Comparison of ENCODE assay signal across 32 cellular contexts in the genomic region with DNA sequence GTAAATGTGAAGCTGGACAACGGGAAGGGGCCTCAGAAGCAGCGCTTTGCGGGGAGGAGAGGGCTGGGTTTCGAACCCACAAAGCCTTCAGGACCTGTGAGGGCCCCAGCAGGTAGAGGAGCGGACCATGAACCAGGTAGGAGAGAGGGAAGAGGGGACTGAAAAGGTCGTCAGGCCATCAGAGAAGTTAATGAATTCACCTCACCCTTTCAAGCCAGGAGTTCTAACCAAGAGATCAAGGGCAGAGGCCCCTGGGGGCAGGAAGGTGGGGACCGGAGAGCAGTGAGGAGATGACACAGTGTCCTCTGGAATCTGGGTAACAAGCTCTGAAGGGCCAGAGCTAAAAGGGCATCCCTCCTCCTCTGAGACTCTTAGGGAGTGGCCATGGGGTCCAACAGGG. TPM values are rescaled to one million over a fixed set of nuclear protein-coding genes. Genes with fewer than 3 reads are reported as not detected.
"Had no signal": no experiment of that assay in that cellular context is flagged by ENCODE, and none has a peak within 500 bp of the region (broad histone marks: within the 10 kb centered on the region; RNA-seq: fewer than 3 reads in every experiment).

No MANE protein-coding gene starts in this region.

- H3K36me3 ChIP-seq: adrenal gland, cardiac muscle cell, right atrium auricular region, stomach, tibial artery had no signal

- H3K4me3 Mint-ChIP-seq: activated B cell treated with CpG ODN at 0.5 μM for 24 hours; activated naive CD4-positive, alpha-beta T cell treated with anti-CD3 and anti-CD28 coated beads for 36 hours; activated naive CD8-positive, alpha-beta T cell treated with anti-CD3 and anti-CD28 coated beads for 36 hours; brain; naive thymus-derived CD4-positive, alpha-beta T cell; T-cell; T-helper 2 cell treated with Interferon-gamma antibody and Interleukin-4, amounts not matched to agents 5 μg/mL and 100 μg/mL, for 36 hours had no signal

- H3K9me3 Mint-ChIP-seq: activated B cell treated with CpG ODN at 0.5 μM for 24 hours; activated naive CD4-positive, alpha-beta T cell treated with anti-CD3 and anti-CD28 coated beads for 36 hours; activated naive CD8-positive, alpha-beta T cell treated with anti-CD3 and anti-CD28 coated beads for 36 hours; naive thymus-derived CD4-positive, alpha-beta T cell; T-cell; T-helper 2 cell treated with Interferon-gamma antibody and Interleukin-4, amounts not matched to agents 5 μg/mL and 100 μg/mL, for 36 hours had no signal

- H3K27ac ChIP-seq: adrenal gland, cardiac muscle cell, right atrium auricular region, stomach, tibial artery had no signal

- H3K4me1 ChIP-seq: adrenal gland, right atrium auricular region, stomach, tibial artery had no signal

- H3K27me3 Mint-ChIP-seq: activated naive CD8-positive, alpha-beta T cell treated with anti-CD3 and anti-CD28 coated beads for 36 hours had no signal

- H3K4me3 ChIP-seq: adrenal gland, cardiac muscle cell, right atrium auricular region, stomach, tibial artery had no signal

- H3K9me3 ChIP-seq: adrenal gland, right atrium auricular region, stomach, tibial artery had no signal

- DNase-seq: activated B cell treated with CpG ODN at 0.5 μM for 24 hours; activated CD4-positive, alpha-beta T cell treated with anti-CD3 and anti-CD28 coated beads for 4 hours; activated CD4-positive, alpha-beta T cell treated with anti-CD3 and anti-CD28 coated beads, Interleukin-2, amount 50 U/mL, for 4 hours; activated naive CD4-positive, alpha-beta T cell treated with anti-CD3 and anti-CD28 coated beads for 36 hours; activated naive CD8-positive, alpha-beta T cell treated with anti-CD3 and anti-CD28 coated beads for 36 hours; activated T-cell treated with anti-CD3 and anti-CD28 coated beads, Interleukin-2, amount 50 U/mL, for 1 hour; adrenal gland; cerebellar nuclear complex; cortex of kidney; foreskin fibroblast; hippocampal formation; left colon; midbrain; naive thymus-derived CD4-positive, alpha-beta T cell; stimulated activated CD4-positive, alpha-beta T cell treated with anti-CD3 and anti-CD28 coated beads, Interleukin-12 subunit alpha, Interleukin-12 subunit beta, amount 100 ng/mL, for 4 hours; stimulated activated CD4-positive, alpha-beta T cell treated with anti-CD3 and anti-CD28 coated beads, Interleukin-4, amount 100 ng/mL, for 1 hour; stomach; T-cell had no signal

- H3K27ac Mint-ChIP-seq: activated B cell treated with CpG ODN at 0.5 μM for 24 hours; activated naive CD4-positive, alpha-beta T cell treated with anti-CD3 and anti-CD28 coated beads for 36 hours; activated naive CD8-positive, alpha-beta T cell treated with anti-CD3 and anti-CD28 coated beads for 36 hours; brain; naive thymus-derived CD4-positive, alpha-beta T cell; T-cell; T-helper 2 cell treated with Interferon-gamma antibody and Interleukin-4, amounts not matched to agents 5 μg/mL and 100 μg/mL, for 36 hours had no signal

- ATAC-seq: left colon; naive thymus-derived CD4-positive, alpha-beta T cell; T-cell had no signal

- H3K4me1 Mint-ChIP-seq: activated B cell treated with CpG ODN at 0.5 μM for 24 hours; activated naive CD8-positive, alpha-beta T cell treated with anti-CD3 and anti-CD28 coated beads for 36 hours; brain; naive thymus-derived CD4-positive, alpha-beta T cell; T-cell had no signal

- H3K27me3 ChIP-seq: adrenal gland, cardiac muscle cell, right atrium auricular region, tibial artery had no signal

- H3K36me3 Mint-ChIP-seq: activated naive CD8-positive, alpha-beta T cell treated with anti-CD3 and anti-CD28 coated beads for 36 hours; brain; naive thymus-derived CD4-positive, alpha-beta T cell; T-cell had no signal

RNA-seq across cellular contexts. Expression of gene SERPINA2, which starts 2.5 kb away (rescaled TPM):
- total RNA-seq: activated B cell treated with CpG ODN at 0.5 μM for 24 hours; activated naive CD4-positive, alpha-beta T cell treated with anti-CD3 and anti-CD28 coated beads for 36 hours; activated naive CD8-positive, alpha-beta T cell treated with anti-CD3 and anti-CD28 coated beads for 36 hours; adrenal gland; aorta; cardiac muscle cell; endothelial cell of umbilical vein; left colon; lower leg skin; naive thymus-derived CD4-positive, alpha-beta T cell; omental fat pad; pulmonary artery endothelial cell; right atrium auricular region; skeletal muscle tissue; stomach; T-cell; urinary bladder had no signal
- polyA plus RNA-seq: adrenal gland; aorta; cardiac muscle cell; endothelial cell of umbilical vein; esophagus; keratinocyte; naive thymus-derived CD4-positive, alpha-beta T cell; stomach; urinary bladder had no signal

RNA-seq across cellular contexts. Expression of gene SERPINA1, which starts 19.4 kb away (rescaled TPM):
- total RNA-seq: endothelial cell of umbilical vein, pulmonary artery endothelial cell had no signal
- polyA plus RNA-seq: endothelial cell of umbilical vein had no signal

RNA-seq across cellular contexts. Expression of gene SERPINA6, which starts 45.8 kb away (rescaled TPM):
- total RNA-seq: activated B cell treated with CpG ODN at 0.5 μM for 24 hours; activated naive CD4-positive, alpha-beta T cell treated with anti-CD3 and anti-CD28 coated beads for 36 hours; activated naive CD8-positive, alpha-beta T cell treated with anti-CD3 and anti-CD28 coated beads for 36 hours; adrenal gland; aorta; cardiac muscle cell; endothelial cell of umbilical vein; lower leg skin; naive thymus-derived CD4-positive, alpha-beta T cell; pulmonary artery endothelial cell; right atrium auricular region; skeletal muscle tissue; stomach; T-cell; urinary bladder had no signal
- polyA plus RNA-seq: aorta; endothelial cell of umbilical vein; keratinocyte; naive thymus-derived CD4-positive, alpha-beta T cell had no signal
